In the genomic region with DNA sequence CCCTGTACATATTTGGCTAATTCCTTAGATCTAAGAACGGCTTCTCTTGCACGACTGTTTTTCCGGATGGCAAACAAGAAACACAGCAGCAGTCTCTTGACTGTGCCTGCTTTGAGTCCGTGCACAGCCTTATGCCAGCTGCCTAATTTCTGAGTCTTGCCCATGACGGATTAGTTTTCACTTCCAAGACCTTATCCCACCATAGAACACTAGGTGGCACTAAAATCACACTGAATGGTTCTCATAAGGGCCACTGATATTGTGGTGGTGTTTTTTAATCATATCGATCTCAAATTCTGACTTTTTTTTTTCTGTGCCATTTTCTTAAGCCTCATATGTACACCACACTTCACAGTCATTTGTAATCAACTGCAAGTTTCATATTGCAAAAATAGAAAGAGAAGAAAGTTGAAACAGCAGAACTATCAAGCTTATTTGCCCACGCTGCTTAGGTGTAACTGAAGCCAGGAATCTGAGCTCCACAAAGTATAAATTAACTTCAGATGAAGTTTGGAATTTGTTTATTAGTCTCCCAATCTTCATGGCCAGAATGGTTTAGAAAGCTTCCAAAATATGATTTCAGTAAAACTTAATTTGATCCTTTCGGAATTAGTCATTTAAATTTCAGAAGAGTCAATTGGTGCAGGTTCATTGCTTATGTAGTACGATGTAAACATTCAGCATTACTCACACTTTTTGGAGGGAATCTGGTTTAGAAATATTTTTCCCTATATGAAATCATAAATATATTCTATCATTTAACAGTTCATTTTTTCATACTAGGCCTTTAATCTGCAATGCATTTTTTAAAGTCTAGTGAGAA, we compare ENCODE assay signal across 8 cellular contexts. TPM values are rescaled to one million over a fixed set of nuclear protein-coding genes. Genes with fewer than 3 reads are reported as not detected.
DNase-seq lines count a peak whose midpoint lies in the region; ATAC-seq, FAIRE-seq and TF ChIP-seq lines count a peak whose summit lies in the region.

No MANE protein-coding gene starts in this region.

- no peaks in the 10 kb centered on the region for H3K4me1 ChIP-seq in upper lobe of right lung

- no peaks in the 10 kb centered on the region for H3K27me3 ChIP-seq in AG04450 (ENCODE audit: control insufficient read depth, insufficient read depth, low read length)
- no peaks in the 10 kb centered on the region for H3K27me3 ChIP-seq in upper lobe of right lung

- TF ChIP-seq POLR2A in H54 (IDR thresholded peaks at IDR 0.05; ENCODE audit: low read depth, low read length) = no peak

- peak; percentile 92 for ATAC-seq in upper lobe of right lung

- FAIRE-seq in H54 (lab: Jason Lieb, UNC) = peak; percentile 96

- peak overlapping the region; percentile 43 for H3K4me3 ChIP-seq in AG04450 (ENCODE audit: low read depth, low read length)
- no peak overlapping the region for H3K4me3 ChIP-seq in upper lobe of right lung

- intact Hi-C loops in upper lobe of right lung (cut with DNase I) = no loop called here

- TF ChIP-seq CTCF in AG04450 (IDR thresholded peaks at IDR 0.05; ENCODE audit: low read depth, low read length) = peak; percentile 85
- peak; percentile 79 for TF ChIP-seq CTCF in upper lobe of right lung (IDR thresholded peaks at IDR 0.05)

- DNase-seq in AG04450 (ENCODE audit: low read depth, low spot score) = peak; percentile 65
- peak; percentile 57 for DNase-seq in GM03348 (ENCODE audit: low spot score)
- DNase-seq in H54 (ENCODE audit: insufficient read length, low spot score) = peak; percentile 3
- DNase-seq in KBM-7 = peak; percentile 60
- DNase-seq in RPMI7951 (ENCODE audit: low read depth) = peak; percentile 54
- peak; percentile 37 to 60 for DNase-seq in dermis microvascular lymphatic vessel endothelial cell (ENCODE audit: low read depth in 2 of 2)
- DNase-seq in medulla oblongata (ENCODE audit: extremely low spot score) = peak; percentile 80
- no peak for DNase-seq in upper lobe of right lung

- POLR2A ChIA-PET in AG04450 (lab: Yijun Ruan, JAX) = interaction anchor here (0.6 kb wide), 1 partner anchor 10 kb away, joined by 5 read pairs; no protein-coding TSS in a partner anchor

- H3K27ac ChIP-seq in AG04450 (ENCODE audit: low read depth, low read length) (no peak overlapping the region), upper lobe of right lung (no peak overlapping the region)

- in situ Hi-C loops in KBM-7 (cut with MboI; ENCODE audit: low pct_unique_long_range_greater_than_20kb, low sequenced_read_pairs) = no loop called here

- no peaks in the 10 kb centered on the region for H3K36me3 ChIP-seq in upper lobe of right lung

- CTCF ChIA-PET in AG04450 (lab: Charles Lee) = interaction anchor here (0.6 to 3.4 kb wide), 40 partner anchors 8 to 1667 kb away, joined by 3 to 34 read pairs (median 4); no protein-coding TSS in a partner anchor

- H3K9me3 ChIP-seq in AG04450 (ENCODE audit: control insufficient read depth, insufficient read depth, low read length) (no peaks in the 10 kb centered on the region), upper lobe of right lung (no peaks in the 10 kb centered on the region)

RNA-seq across cellular contexts. Expression of gene SCN7A, which starts 45.5 kb away (rescaled TPM):
- 7.0 and 9.8 TPM in 2 replicates for polyA plus RNA-seq in AG04450 (2011; rRNA removed)
- 7.8 and 12.0 TPM in 2 replicates for polyA minus RNA-seq in AG04450 (2011; rRNA and poly(A)+ RNA removed)
- total RNA-seq in RPMI7951 (2014; rRNA removed; shearing (Covaris generic)) = not detected in 2 replicates
- total RNA-seq in dermis microvascular lymphatic vessel endothelial cell (not detected in 2 replicates), upper lobe of right lung (97.1 TPM)

Comparison
In these comparisons a context has a peak if more than half of its experiments do, and no peak if none do; other contexts are left out.
1. RNA of gene SCN7A, which starts 45.5 kb away (total RNA-seq): 97.1 TPM in upper lobe of right lung (single experiment); not detected in RPMI7951 and not detected in dermis microvascular lymphatic vessel endothelial cell; every median in the first group is over 10 times any median in the second.